Comparison of ENCODE assay signal across 29 cellular contexts in the genomic region with DNA sequence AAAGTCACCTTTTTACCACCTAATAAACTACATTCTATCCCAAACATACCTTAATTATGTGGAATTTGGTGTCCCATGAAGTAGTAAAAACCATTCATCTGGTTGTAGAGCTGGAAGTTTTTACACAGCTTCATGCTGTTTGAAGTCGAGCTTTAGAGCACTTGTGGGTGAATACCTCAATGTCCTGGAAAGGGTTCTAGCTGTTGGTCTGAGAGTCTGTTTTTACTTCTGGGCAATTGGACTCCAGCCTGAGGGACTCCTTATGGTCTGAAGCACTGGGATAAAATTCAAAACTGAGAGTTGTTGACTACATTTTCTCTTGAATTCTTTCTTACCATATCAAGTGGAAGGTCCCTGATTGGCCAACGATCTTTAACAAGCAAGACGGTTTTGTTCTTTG. TPM values are rescaled to one million over a fixed set of nuclear protein-coding genes. Genes with fewer than 3 reads are reported as not detected.
"Had no signal": no experiment of that assay in that cellular context is flagged by ENCODE, and none has a peak within 500 bp of the region (broad histone marks: within the 10 kb centered on the region; RNA-seq: fewer than 3 reads in every experiment).

No MANE protein-coding gene starts in this region.

- H3K27ac Mint-ChIP-seq: natural killer cell; stimulated activated memory B cell treated with anti-CD40 and anti-IgM and Interleukin-4, amounts not matched to agents 10 μg/mL and 1 μg/mL and 100 μg/mL, for 72 hours; type B pancreatic cell had no signal

- H3K27me3 ChIP-seq: esophagus muscularis mucosa, heart right ventricle, ovary, spleen, testis, tibial artery had no signal

- H3K4me3 Mint-ChIP-seq: immature natural killer cell; natural killer cell; stimulated activated memory B cell treated with anti-CD40 and anti-IgM and Interleukin-4, amounts not matched to agents 10 μg/mL and 1 μg/mL and 100 μg/mL, for 72 hours; type B pancreatic cell had no signal

- H3K27me3 Mint-ChIP-seq: stimulated activated memory B cell treated with anti-CD40 and anti-IgM and Interleukin-4, amounts not matched to agents 10 μg/mL and 1 μg/mL and 100 μg/mL, for 72 hours; type B pancreatic cell had no signal

- H3K36me3 ChIP-seq: ovary had no signal

- H3K9me3 ChIP-seq: esophagus muscularis mucosa, heart right ventricle, lower lobe of right lung, ovary, psoas muscle, spleen, testis, tibial artery had no signal

- H3K4me1 ChIP-seq: esophagus muscularis mucosa, heart right ventricle, lower lobe of right lung, psoas muscle, spleen, testis had no signal

- ATAC-seq: heart right ventricle; left colon; left ventricle myocardium superior; natural killer cell; psoas muscle; stimulated activated memory B cell treated with anti-CD40 and anti-IgM and Interleukin-4, amounts not matched to agents 10 μg/mL and 1 μg/mL and 100 μg/mL, for 72 hours; stimulated activated naive CD8-positive, alpha-beta T cell treated with anti-CD3 and anti-CD28 coated beads, Interleukin-15, Interleukin-2, amounts not matched to agents 100 U/mL and 50 U/mL, for 24 hours had no signal

- H3K27ac ChIP-seq: esophagus muscularis mucosa, heart right ventricle, lower lobe of right lung, ovary, psoas muscle, skin epidermis, spleen, testis, tibial artery had no signal

- H3K36me3 Mint-ChIP-seq: natural killer cell had no signal

- DNase-seq: effector memory CD4-positive, alpha-beta T cell; foreskin melanocyte; glutamatergic neuron; heart right ventricle; hypothalamus; immature natural killer cell; islet precursor cell; kidney glomerular epithelial cell; left colon; left ventricle myocardium superior; lower lobe of right lung; natural killer cell; occipital lobe; ovary; posterior cingulate gyrus; psoas muscle; right cardiac atrium; spleen; stimulated activated CD4-positive, alpha-beta T cell treated with anti-CD3 and anti-CD28 coated beads, Interleukin-4, amount 100 ng/mL, for 4 hours; stimulated activated naive CD8-positive, alpha-beta T cell treated with anti-CD3 and anti-CD28 coated beads, Interleukin-15, Interleukin-2, amounts not matched to agents 100 U/mL and 50 U/mL, for 24 hours; substantia nigra; testis; tibial artery had no signal

- H3K4me1 Mint-ChIP-seq: immature natural killer cell; natural killer cell; stimulated activated memory B cell treated with anti-CD40 and anti-IgM and Interleukin-4, amounts not matched to agents 10 μg/mL and 1 μg/mL and 100 μg/mL, for 72 hours had no signal

- H3K4me3 ChIP-seq: coronary artery, esophagus muscularis mucosa, heart right ventricle, lower lobe of right lung, ovary, psoas muscle, skin epidermis, spleen, testis, tibial artery had no signal

- H3K9me3 Mint-ChIP-seq: immature natural killer cell; natural killer cell; stimulated activated memory B cell treated with anti-CD40 and anti-IgM and Interleukin-4, amounts not matched to agents 10 μg/mL and 1 μg/mL and 100 μg/mL, for 72 hours; type B pancreatic cell had no signal

RNA-seq across cellular contexts. Expression of gene LRRC70, which starts 53.6 kb away (rescaled TPM):
- total RNA-seq: epithelial cell of proximal tubule had no signal
